8 cellular contexts compared by ENCODE assay signal in the genomic region with DNA sequence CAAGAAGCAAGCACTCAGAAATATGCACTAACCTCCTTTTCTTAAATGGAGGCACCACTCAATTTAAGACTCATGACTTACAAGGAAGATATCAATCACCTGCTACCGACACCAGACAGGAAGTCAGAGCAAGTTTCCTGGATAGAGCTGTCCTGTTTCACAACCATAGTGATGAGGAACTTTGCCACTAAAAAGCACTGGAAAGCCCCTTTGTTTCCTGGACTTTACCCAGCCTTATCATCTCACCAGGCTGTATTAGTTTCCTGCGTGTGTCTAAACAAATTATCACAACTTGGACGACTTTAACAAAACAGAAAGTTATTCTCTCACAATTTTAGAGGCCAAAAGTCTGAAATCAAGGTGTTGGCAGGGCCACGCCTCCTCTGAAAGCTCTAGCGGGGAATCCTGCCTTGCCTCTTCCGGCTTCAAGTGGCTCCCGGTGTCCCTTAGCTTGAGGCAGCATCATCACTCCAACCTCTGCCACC.
DNase-seq lines count a peak whose midpoint lies in the region; ATAC-seq and TF ChIP-seq lines count a peak whose summit lies in the region.

No MANE protein-coding gene starts in this region.

- H3K27ac ChIP-seq in substantia nigra (ENCODE audit: low read depth, low read length, poor library complexity, severe bottlenecking), result no peak overlapping the region

- intact Hi-C loops in left ventricle myocardium superior (cut with micrococcal nuclease), result no loop called here

- ATAC-seq in GM19397 (IDR thresholded peaks at IDR 0.05; ENCODE audit: unreplicated experiment) (peak; percentile 48), GM18498 (IDR thresholded peaks at IDR 0.05; ENCODE audit: unreplicated experiment) (no peak), left ventricle myocardium superior (no peak)

- peak; percentile 4 for DNase-seq in AG10803 (ENCODE audit: low read depth)
- DNase-seq in NCI-H69 (lab: John Stamatoyannopoulos, UW), result peak; percentile 17
- peak; percentile 35 for DNase-seq in epithelial cell of proximal tubule (ENCODE audit: low read depth)
- DNase-seq in substantia nigra (lab: John Stamatoyannopoulos, UW), result no peak
- DNase-seq in medulla oblongata (ENCODE audit: extremely low spot score), result no peak
- DNase-seq in left ventricle myocardium superior, result no peak

- TF ChIP-seq CTCF in AG10803 (conservative IDR thresholded peaks at IDR 0.05; ENCODE audit: low read length) (no peak), epithelial cell of proximal tubule (conservative IDR thresholded peaks at IDR 0.05; ENCODE audit: low read depth, low read length) (no peak)

- H3K4me3 ChIP-seq in AG10803 (ENCODE audit: low read length) (no peak overlapping the region), epithelial cell of proximal tubule (ENCODE audit: low read depth, low read length) (no peak overlapping the region)

Comparison
In these comparisons a context has a peak if more than half of its experiments do, and no peak if none do; other contexts are left out.
1. DNase-seq: peak in AG10803 (single experiment), NCI-H69 (single experiment) and epithelial cell of proximal tubule (single experiment); none in substantia nigra (0 of 49), medulla oblongata (single experiment) and left ventricle myocardium superior (single experiment).